In the genomic region with DNA sequence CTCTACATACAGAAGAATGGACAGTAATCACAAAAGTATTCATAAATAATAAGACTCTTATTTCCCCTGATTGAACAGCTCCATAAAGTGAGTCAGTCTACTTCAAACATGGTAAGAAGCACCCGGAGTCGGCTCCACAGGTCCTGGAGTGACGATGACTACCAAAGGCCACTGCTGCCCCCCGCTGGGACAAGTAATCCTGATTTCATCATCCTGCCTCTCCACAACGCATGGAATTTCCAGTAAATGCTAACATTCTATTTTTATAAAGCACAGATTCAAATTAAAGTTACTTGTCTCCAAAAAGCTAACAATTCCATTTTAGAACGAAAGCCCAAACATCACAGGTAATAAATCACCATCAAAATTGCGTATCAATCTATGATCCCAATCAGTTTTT, we compare ENCODE assay signal across 8 cellular contexts. TPM values are rescaled to one million over a fixed set of nuclear protein-coding genes. Genes with fewer than 3 reads are reported as not detected.
A peak's percentile ranks its signal among the peaks of the same experiment; 100 is the strongest.
DNase-seq lines count a peak whose midpoint lies in the region; ATAC-seq and TF ChIP-seq lines count a peak whose summit lies in the region.

No MANE protein-coding gene starts in this region.

- CTCF ChIA-PET in activated CD8-positive, alpha-beta memory T cell treated with anti-CD3 and anti-CD28 coated beads, Interleukin-2, amount 10 ng/mL, durations not matched to agents 7 days and 5 days (lab: Charles Lee) = no interaction called here

- no peak overlapping the region for H4K91ac ChIP-seq in H9 (ENCODE audit: insufficient read length, low read depth, low read length)

- H3K27ac ChIP-seq in 22Rv1 = no peak overlapping the region
- H3K27ac ChIP-seq in H9 (ENCODE audit: insufficient read length, low read depth, low read length) = no peak overlapping the region
- peak overlapping the region; percentile 79 for H3K27ac ChIP-seq in SK-N-MC
- H3K27ac ChIP-seq in hepatocyte = no peak overlapping the region

- no peaks in the 10 kb centered on the region for H3K23me2 ChIP-seq in H9 (ENCODE audit: insufficient read length, low read depth, low read length, poor library complexity, severe bottlenecking)

- H3K4me1 ChIP-seq in H9 (ENCODE audit: insufficient read depth, low read length) (no peaks in the 10 kb centered on the region), hepatocyte (ENCODE audit: insufficient read depth) (no peaks in the 10 kb centered on the region)

- H3K36me3 ChIP-seq in SK-N-MC (ENCODE audit: insufficient read depth, low read length) (peaks cover 9% of the 10 kb centered on the region), hepatocyte (replicated peaks; ENCODE audit: insufficient read depth, low read depth) (no peaks in the 10 kb centered on the region)

- H3K14ac ChIP-seq in H9 (ENCODE audit: insufficient read depth, low read length) = no peak overlapping the region

- H3K36me3 Mint-ChIP-seq in H9 (ENCODE audit: insufficient read depth in 1 of 3, low read depth in 3 of 3) = peaks cover 11 to 15% (median 14%) of the 10 kb centered on the region in 3 experiments; a peak in 6 of 7 replicates
- peaks cover 9% of the 10 kb centered on the region for H3K36me3 Mint-ChIP-seq in activated CD8-positive, alpha-beta memory T cell treated with anti-CD3 and anti-CD28 coated beads, Interleukin-2, amount 10 ng/mL, durations not matched to agents 7 days and 5 days
- peaks cover 11% of the 10 kb centered on the region for H3K36me3 Mint-ChIP-seq in natural killer cell treated with Interleukin-12 subunit alpha and Interleukin-12 subunit beta and Interleukin-15 and Interleukin-18, amount 100 ng/mL, for 72 hours

- H3K9me3 ChIP-seq in H9 (ENCODE audit: control insufficient read depth, low read depth, low read length) (no peaks in the 10 kb centered on the region), SK-N-MC (ENCODE audit: low read depth, low read length) (no peaks in the 10 kb centered on the region), hepatocyte (ENCODE audit: low read depth) (no peaks in the 10 kb centered on the region)

- H4K20me1 ChIP-seq in H9 (ENCODE audit: control insufficient read depth, insufficient read depth, insufficient read length) = no peaks in the 10 kb centered on the region
- H4K20me1 ChIP-seq in hepatocyte (ENCODE audit: insufficient read depth, poor library complexity, severe bottlenecking) = no peaks in the 10 kb centered on the region

- no peaks in the 10 kb centered on the region for H3K27me3 ChIP-seq in H9 (ENCODE audit: insufficient read depth, low read length)
- H3K27me3 ChIP-seq in hepatocyte = no peaks in the 10 kb centered on the region

- H3K4me1 Mint-ChIP-seq in H9 = peaks cover 6 to 7% of the 10 kb centered on the region in 2 experiments
- no peaks in the 10 kb centered on the region for H3K4me1 Mint-ChIP-seq in activated CD8-positive, alpha-beta memory T cell treated with anti-CD3 and anti-CD28 coated beads, Interleukin-2, amount 10 ng/mL, durations not matched to agents 7 days and 5 days
- peaks cover 0 to 3% of the 10 kb centered on the region in 2 donors for H3K4me1 Mint-ChIP-seq in natural killer cell treated with Interleukin-12 subunit alpha and Interleukin-12 subunit beta and Interleukin-15 and Interleukin-18, amount 100 ng/mL, for 72 hours (ENCODE audit: low read depth in 2 of 2)

- H2BK5ac ChIP-seq in H9 (ENCODE audit: insufficient read length, low read length) = no peak overlapping the region

- TF ChIP-seq CTCF in 22Rv1 (IDR thresholded peaks at IDR 0.05) (peak; percentile 36), H9 (conservative IDR thresholded peaks at IDR 0.05) (peak; percentile 49; the same call in 2 of the 3 replicates), hepatocyte (IDR thresholded peaks at IDR 0.05; ENCODE audit: poor library complexity) (peak; percentile 56)

- no peak overlapping the region for H3T11ph ChIP-seq in H9 (ENCODE audit: low read length)

- no peaks in the 10 kb centered on the region for H3K9me2 ChIP-seq in hepatocyte (replicated peaks; ENCODE audit: insufficient read depth)

- H3K56ac ChIP-seq in H9 (ENCODE audit: insufficient read length, low read depth, low read length) = no peak overlapping the region

- no peak overlapping the region for H3K4me2 ChIP-seq in H9 (ENCODE audit: insufficient read depth, insufficient read length, low read length)
- no peak overlapping the region for H3K4me2 ChIP-seq in hepatocyte

- H4K5ac ChIP-seq in H9 (ENCODE audit: insufficient read length, low read depth, low read length) = no peak overlapping the region

- H2AK5ac ChIP-seq in H9 (ENCODE audit: insufficient read length, low read length) = no peak overlapping the region

- H2AFZ ChIP-seq in H9 (ENCODE audit: low read length) (no peak overlapping the region), hepatocyte (no peak overlapping the region)

- H3K79me1 ChIP-seq in H9 (ENCODE audit: insufficient read depth, low read depth, low read length, poor library complexity, severe bottlenecking) = no peaks in the 10 kb centered on the region

- peak overlapping the region; percentile 32 for H3K4me3 ChIP-seq in SK-N-MC
- H3K4me3 ChIP-seq in hepatocyte = no peak overlapping the region

- H3K23ac ChIP-seq in H9 (ENCODE audit: insufficient read length, low read depth, low read length) = no peak overlapping the region

- DNase-seq in H9 = no peak
- peak; percentile 39 for DNase-seq in SK-N-MC (ENCODE audit: low read depth, low spot score)
- DNase-seq in hepatocyte (ENCODE audit: low spot score) = peak; percentile 80
- DNase-seq in activated CD8-positive, alpha-beta memory T cell treated with anti-CD3 and anti-CD28 coated beads, Interleukin-2, amount 10 ng/mL, durations not matched to agents 7 days and 5 days = no peak
- no peak for DNase-seq in MV-4-11 (lab: John Stamatoyannopoulos, UW)
- DNase-seq in natural killer cell treated with Interleukin-12 subunit alpha and Interleukin-12 subunit beta and Interleukin-15 and Interleukin-18, amount 100 ng/mL, for 72 hours (ENCODE audit: low spot score) = no peak

- H3K27me3 Mint-ChIP-seq in H9 (ENCODE audit: low read depth) = no peaks in the 10 kb centered on the region
- no peaks in the 10 kb centered on the region for H3K27me3 Mint-ChIP-seq in activated CD8-positive, alpha-beta memory T cell treated with anti-CD3 and anti-CD28 coated beads, Interleukin-2, amount 10 ng/mL, durations not matched to agents 7 days and 5 days
- H3K27me3 Mint-ChIP-seq in natural killer cell treated with Interleukin-12 subunit alpha and Interleukin-12 subunit beta and Interleukin-15 and Interleukin-18, amount 100 ng/mL, for 72 hours = no peaks in the 10 kb centered on the region

- H2BK12ac ChIP-seq in H9 (ENCODE audit: insufficient read length, low read depth, low read length) = no peak overlapping the region

- H3K4ac ChIP-seq in H9 (ENCODE audit: low read depth, low read length) = no peak overlapping the region

- H4K8ac ChIP-seq in H9 (replicated peaks; ENCODE audit: insufficient read length, low read depth, low read length) = no peak overlapping the region

- no peak overlapping the region for H2BK15ac ChIP-seq in H9 (ENCODE audit: low read depth, low read length)

- no peak overlapping the region for H3K4me3 Mint-ChIP-seq in H9
- H3K4me3 Mint-ChIP-seq in activated CD8-positive, alpha-beta memory T cell treated with anti-CD3 and anti-CD28 coated beads, Interleukin-2, amount 10 ng/mL, durations not matched to agents 7 days and 5 days = no peak overlapping the region
- no peak overlapping the region for H3K4me3 Mint-ChIP-seq in natural killer cell treated with Interleukin-12 subunit alpha and Interleukin-12 subunit beta and Interleukin-15 and Interleukin-18, amount 100 ng/mL, for 72 hours

- no peaks in the 10 kb centered on the region for H3K9me3 Mint-ChIP-seq in H9
- no peaks in the 10 kb centered on the region for H3K9me3 Mint-ChIP-seq in activated CD8-positive, alpha-beta memory T cell treated with anti-CD3 and anti-CD28 coated beads, Interleukin-2, amount 10 ng/mL, durations not matched to agents 7 days and 5 days (ENCODE audit: low read depth)
- H3K9me3 Mint-ChIP-seq in natural killer cell treated with Interleukin-12 subunit alpha and Interleukin-12 subunit beta and Interleukin-15 and Interleukin-18, amount 100 ng/mL, for 72 hours = no peaks in the 10 kb centered on the region

- no peak for ATAC-seq in activated CD8-positive, alpha-beta memory T cell treated with anti-CD3 and anti-CD28 coated beads, Interleukin-2, amount 10 ng/mL, durations not matched to agents 7 days and 5 days
- ATAC-seq in natural killer cell treated with Interleukin-12 subunit alpha and Interleukin-12 subunit beta and Interleukin-15 and Interleukin-18, amount 100 ng/mL, for 72 hours = no peak
- no peak for ATAC-seq in HG02610 (IDR thresholded peaks at IDR 0.05; ENCODE audit: unreplicated experiment)

- H3K18ac ChIP-seq in H9 (ENCODE audit: insufficient read length, low read depth, low read length) = no peak overlapping the region

- no peak overlapping the region for H2BK20ac ChIP-seq in H9 (ENCODE audit: low read depth, low read length, poor library complexity, severe bottlenecking)

- H3K27ac Mint-ChIP-seq in H9 = peak overlapping the region; percentile 15 to 87 (median 72); a peak in 5 of 7 replicates
- H3K27ac Mint-ChIP-seq in activated CD8-positive, alpha-beta memory T cell treated with anti-CD3 and anti-CD28 coated beads, Interleukin-2, amount 10 ng/mL, durations not matched to agents 7 days and 5 days = no peak overlapping the region
- no peak overlapping the region for H3K27ac Mint-ChIP-seq in natural killer cell treated with Interleukin-12 subunit alpha and Interleukin-12 subunit beta and Interleukin-15 and Interleukin-18, amount 100 ng/mL, for 72 hours

- no CpG with 5 or more reads among the region's 7 CpGs for WGBS in H9 (ENCODE audit: extremely low coverage, insufficient read length, low lambda C conversion rate)
- 46% methylated on average over 7 of the region's 7 CpGs for WGBS in hepatocyte (ENCODE audit: low lambda C conversion rate, missing lambda C conversion rate)

- H3K79me2 ChIP-seq in H9 (ENCODE audit: insufficient read depth, low read length) (no peaks in the 10 kb centered on the region), hepatocyte (no peaks in the 10 kb centered on the region)

- H3K9ac ChIP-seq in H9 (ENCODE audit: extremely low read depth, insufficient read length, low read length) (no peak overlapping the region), SK-N-MC (ENCODE audit: insufficient read length) (peak overlapping the region; percentile 61)

- no peak overlapping the region for H2BK120ac ChIP-seq in H9 (ENCODE audit: low read depth, low read length, poor library complexity, severe bottlenecking)

RNA-seq across cellular contexts. Expression of gene ATPSCKMT, which starts 16.2 kb away (rescaled TPM):
- total RNA-seq in H9 (2021) (10.5 and 11.0 TPM in 2 replicates), hepatocyte (32.3 and 33.8 TPM in 2 replicates)
- 10.3 and 12.3 TPM in 2 replicates for polyA plus RNA-seq in hepatocyte
- 10 to 100 TPM; 18.8 to 24.7 TPM for total RNA-seq in activated CD8-positive, alpha-beta memory T cell treated with anti-CD3 and anti-CD28 coated beads, Interleukin-2, amount 10 ng/mL, durations not matched to agents 7 days and 5 days
- 10 to 100 TPM; 20.5 to 40.9 TPM for total RNA-seq in natural killer cell treated with Interleukin-12 subunit alpha and Interleukin-12 subunit beta and Interleukin-15 and Interleukin-18, amount 100 ng/mL, for 72 hours

RNA-seq across cellular contexts. Expression of gene CCT5, which starts 16.6 kb away (rescaled TPM):
- total RNA-seq in H9 (2021) (530 and 532 TPM in 2 replicates), hepatocyte (282 and 288 TPM in 2 replicates)
- polyA plus RNA-seq in hepatocyte = 182 and 203 TPM in 2 replicates
- total RNA-seq in activated CD8-positive, alpha-beta memory T cell treated with anti-CD3 and anti-CD28 coated beads, Interleukin-2, amount 10 ng/mL, durations not matched to agents 7 days and 5 days = 100 to 1,000 TPM; 270 to 342 TPM
- 100 to 1,000 TPM; 311 to 417 TPM for total RNA-seq in natural killer cell treated with Interleukin-12 subunit alpha and Interleukin-12 subunit beta and Interleukin-15 and Interleukin-18, amount 100 ng/mL, for 72 hours

Comparison
In these comparisons a context has a peak if more than half of its experiments do, and no peak if none do; other contexts are left out.
1. DNase-seq: peak in SK-N-MC (single experiment) and hepatocyte (single experiment); none in H9 (single experiment), activated CD8-positive, alpha-beta memory T cell treated with anti-CD3 and anti-CD28 coated beads, Interleukin-2, amount 10 ng/mL, durations not matched to agents 7 days and 5 days (single experiment), MV-4-11 (single experiment) and natural killer cell treated with Interleukin-12 subunit alpha and Interleukin-12 subunit beta and Interleukin-15 and Interleukin-18, amount 100 ng/mL, for 72 hours (single experiment).
2. H3K27ac Mint-ChIP-seq: peak in H9 (3 of 3); none in activated CD8-positive, alpha-beta memory T cell treated with anti-CD3 and anti-CD28 coated beads, Interleukin-2, amount 10 ng/mL, durations not matched to agents 7 days and 5 days (single experiment) and natural killer cell treated with Interleukin-12 subunit alpha and Interleukin-12 subunit beta and Interleukin-15 and Interleukin-18, amount 100 ng/mL, for 72 hours (0 of 2).
3. Peak in every context shown above with its lines, with median percentiles within 50 percentile points of each other: CTCF ChIP-seq.